Comparison of ENCODE assay signal across 8 cellular contexts in genomic region chr18:21111351-21112139, GRCh38. TPM values are rescaled to one million over a fixed set of nuclear protein-coding genes. Genes with fewer than 3 reads are reported as not detected.
DNase-seq lines count a peak whose midpoint lies in the region; ATAC-seq lines count a peak whose summit lies in the region.

Gene ROCK1 (minus strand): TSS chr18:21111813. CDS start chr18:21110910, 903 bp downstream.

- DNase-seq in CD1c-positive myeloid dendritic cell (ENCODE audit: extremely low spot score), result peak; percentile 97
- peak; percentile 87 for DNase-seq in NCI-H748 treated with DMSO at 0.1 percent for 48 hours (lab: John Stamatoyannopoulos, UW)
- DNase-seq in activated CD4-positive, alpha-beta T cell treated with anti-CD3 and anti-CD28 coated beads, Interleukin-2, amount 50 U/mL, for 24 hours (ENCODE audit: low read depth in 1 of 2, low spot score in 1 of 2), result peak; percentile 96 to 98
- DNase-seq in dedifferentiated amniotic fluid mesenchymal stem cell (ENCODE audit: extremely low spot score), result peak; percentile 92
- peak; percentile 99 for DNase-seq in left lobe of liver (ENCODE audit: low spot score)
- DNase-seq in stimulated activated CD4-positive, alpha-beta T cell treated with anti-CD3 and anti-CD28 coated beads, Interleukin-2, amount 100 ng/mL, for 24 hours, result peak; percentile 99

- peak; percentile 92 for ATAC-seq in GM19397 (IDR thresholded peaks at IDR 0.05; ENCODE audit: unreplicated experiment)
- ATAC-seq in HG03565 (IDR thresholded peaks at IDR 0.05; ENCODE audit: unreplicated experiment), result peak; percentile 86
- peak; percentile 90 for ATAC-seq in left lobe of liver

RNA-seq across cellular contexts. Expression of gene ROCK1, which starts in this region (rescaled TPM):
- total RNA-seq in left lobe of liver, result 18.0 TPM

Comparison
In these comparisons a context has a peak if more than half of its experiments do, and no peak if none do; other contexts are left out.
1. Peak in every context shown above with its lines: DNase-seq and ATAC-seq.